Comparison of ENCODE assay signal across 9 cellular contexts in genomic region chr1:97920832-97921571, GRCh38. TPM values are rescaled to one million over a fixed set of nuclear protein-coding genes. Genes with fewer than 3 reads are reported as not detected.
DNase-seq lines count a peak whose midpoint lies in the region; ATAC-seq, FAIRE-seq and TF ChIP-seq lines count a peak whose summit lies in the region.
"Had no signal": no experiment of that assay in that cellular context is flagged by ENCODE, and none has a peak within 500 bp of the region (broad histone marks: within the 10 kb centered on the region; RNA-seq: fewer than 3 reads in every experiment).

Gene DPYD, minus strand, starts transcription at chr1:97921034. Its CDS starts 112 bp downstream, at chr1:97920922.

- H3K9ac ChIP-seq in HepG2 (ENCODE audit: insufficient read depth, low read depth, low read length): peak within 1 kb of the TSS; percentile 61

- POLR2A ChIA-PET in activated CD4-positive, alpha-beta T cell treated with anti-CD3 and anti-CD28 coated beads, Interleukin-2, amount 10 ng/mL, durations not matched to agents 7 days and 5 days (lab: Charles Lee): interaction anchor here (0.7 kb wide), 2 partner anchors 21 to 512 kb away, joined by 3 read pairs; no protein-coding TSS in a partner anchor
- POLR2A ChIA-PET in HepG2 (lab: Yijun Ruan, JAX): interaction anchor here (0.8 to 2.0 kb wide), 2 partner anchors 9 to 14 kb away, joined by 3 to 14 read pairs; no protein-coding TSS in a partner anchor

- H4K20me1 ChIP-seq in HepG2 (ENCODE audit: insufficient read depth, low read length): no peaks in the 10 kb centered on the region

- H3K4me3 Mint-ChIP-seq in activated CD4-positive, alpha-beta T cell treated with anti-CD3 and anti-CD28 coated beads, Interleukin-2, amount 10 ng/mL, durations not matched to agents 7 days and 5 days: peak within 1 kb of the TSS; percentile 94
- peak within 1 kb of the TSS; percentile 95 for H3K4me3 Mint-ChIP-seq in dendritic cell treated with granulocyte-macrophage colony-stimulating factor and Interleukin-4, amounts not matched to agents 40 ng/mL and 50 ng/mL, for 4 days

- H2AFZ ChIP-seq in HepG2 (ENCODE audit: low read length): peak within 1 kb of the TSS; percentile 95

- in situ Hi-C loops in HepG2 (cut with HindIII; ENCODE audit: extremely low pct_ligation_motif_present, low pct_unique_long_range_greater_than_20kb): no loop called here

- no peaks in the 10 kb centered on the region for H3K27me3 Mint-ChIP-seq in activated CD4-positive, alpha-beta T cell treated with anti-CD3 and anti-CD28 coated beads, Interleukin-2, amount 10 ng/mL, durations not matched to agents 7 days and 5 days
- no peaks in the 10 kb centered on the region for H3K27me3 Mint-ChIP-seq in dendritic cell treated with granulocyte-macrophage colony-stimulating factor and Interleukin-4, amounts not matched to agents 40 ng/mL and 50 ng/mL, for 4 days

- H3K9me3 Mint-ChIP-seq in activated CD4-positive, alpha-beta T cell treated with anti-CD3 and anti-CD28 coated beads, Interleukin-2, amount 10 ng/mL, durations not matched to agents 7 days and 5 days: peaks cover 3% of the 10 kb centered on the region
- no peaks in the 10 kb centered on the region for H3K9me3 Mint-ChIP-seq in dendritic cell treated with granulocyte-macrophage colony-stimulating factor and Interleukin-4, amounts not matched to agents 40 ng/mL and 50 ng/mL, for 4 days

- no peak for TF ChIP-seq CTCF in BE2C (IDR thresholded peaks at IDR 0.05; ENCODE audit: low read depth, low read length)
- no peak for TF ChIP-seq CTCF in HepG2 (CRISPR knock-in tag; IDR thresholded peaks at IDR 0.05)

- peaks cover 58% of the 10 kb centered on the region for H3K4me1 Mint-ChIP-seq in activated CD4-positive, alpha-beta T cell treated with anti-CD3 and anti-CD28 coated beads, Interleukin-2, amount 10 ng/mL, durations not matched to agents 7 days and 5 days
- peaks cover 31% of the 10 kb centered on the region for H3K4me1 Mint-ChIP-seq in dendritic cell treated with granulocyte-macrophage colony-stimulating factor and Interleukin-4, amounts not matched to agents 40 ng/mL and 50 ng/mL, for 4 days (ENCODE audit: low read depth)

- no peak for TF ChIP-seq RAD21 in HepG2 (CRISPR knock-in tag; IDR thresholded peaks at IDR 0.05)

- intact Hi-C loops in dendritic cell treated with granulocyte-macrophage colony-stimulating factor and Interleukin-4, amounts not matched to agents 40 ng/mL and 50 ng/mL, for 4 days (cut with micrococcal nuclease): loop anchor here (2.0 to 5.0 kb wide), 3 partner anchors 14 to 131 kb away; no protein-coding TSS in a partner anchor
- intact Hi-C loops in HepG2 (cut with micrococcal nuclease; ENCODE audit: unreplicated experiment): no loop called here

- H3K4me3 ChIP-seq in BE2C (ENCODE audit: low read depth, low read length): peak within 1 kb of the TSS; percentile 73
- peak within 1 kb of the TSS; percentile 70 to 81 (median 76) for H3K4me3 ChIP-seq in HepG2 (replicated peaks in 1 of 3; ENCODE audit: insufficient read depth in 1 of 3, low read depth in 2 of 3, low read length in 3 of 3)

- H3K79me2 ChIP-seq in HepG2 (ENCODE audit: insufficient read depth, low read length): no peaks in the 10 kb centered on the region

- H3K36me3 Mint-ChIP-seq in activated CD4-positive, alpha-beta T cell treated with anti-CD3 and anti-CD28 coated beads, Interleukin-2, amount 10 ng/mL, durations not matched to agents 7 days and 5 days (ENCODE audit: low read depth): peaks cover 26% of the 10 kb centered on the region
- peaks cover 23% of the 10 kb centered on the region for H3K36me3 Mint-ChIP-seq in dendritic cell treated with granulocyte-macrophage colony-stimulating factor and Interleukin-4, amounts not matched to agents 40 ng/mL and 50 ng/mL, for 4 days (ENCODE audit: low read depth)

- H3K27ac Mint-ChIP-seq in activated CD4-positive, alpha-beta T cell treated with anti-CD3 and anti-CD28 coated beads, Interleukin-2, amount 10 ng/mL, durations not matched to agents 7 days and 5 days: peak within 1 kb of the TSS; percentile 96
- peak within 1 kb of the TSS; percentile 97 for H3K27ac Mint-ChIP-seq in dendritic cell treated with granulocyte-macrophage colony-stimulating factor and Interleukin-4, amounts not matched to agents 40 ng/mL and 50 ng/mL, for 4 days

- H3K36me3 ChIP-seq in BE2C (no peaks in the 10 kb centered on the region), HepG2 (replicated peaks in 1 of 2; ENCODE audit: control insufficient read depth in 1 of 2, insufficient read depth in 2 of 2, low read length in 2 of 2) (no peaks in the 10 kb centered on the region)

- H3K4me2 ChIP-seq in HepG2 (ENCODE audit: low read depth, low read length): peak within 1 kb of the TSS; percentile 81

- ATAC-seq in GM19324 (IDR thresholded peaks at IDR 0.05; ENCODE audit: low FRiP score, unreplicated experiment) (peak; percentile 97), HG03460 (IDR thresholded peaks at IDR 0.05; ENCODE audit: unreplicated experiment) (peak; percentile 85), HepG2 (peak; percentile 98)

- no peaks in the 10 kb centered on the region for H3K27me3 ChIP-seq in BE2C
- no peaks in the 10 kb centered on the region; a peak in 2 of 5 replicates for H3K27me3 ChIP-seq in HepG2 (ENCODE audit: control insufficient read depth in 1 of 2, insufficient read depth in 2 of 2, low read length in 2 of 2)

- H3K27ac ChIP-seq in HepG2 (ENCODE audit: extremely low read length, insufficient read depth, low read length): peak within 1 kb of the TSS; percentile 71

- H3K4me1 ChIP-seq in BE2C: peaks cover 9% of the 10 kb centered on the region
- H3K4me1 ChIP-seq in HepG2 (ENCODE audit: insufficient read depth, low read length): peaks cover 40% of the 10 kb centered on the region

- DNase-seq in BE2C (peak; percentile 95), NCI-H524 treated with DMSO at 0.1 percent for 48 hours (lab: John Stamatoyannopoulos, UW) (peak; percentile 80), HepG2 (ENCODE audit: low spot score) (peak; percentile 60)
- DNase-seq in activated CD4-positive, alpha-beta T cell treated with anti-CD3 and anti-CD28 coated beads, Interleukin-2, amount 10 ng/mL, durations not matched to agents 7 days and 5 days: peak; percentile 89
- peak; percentile 83 for DNase-seq in stimulated activated CD4-positive, alpha-beta T cell treated with anti-CD3 and anti-CD28 coated beads, Interleukin-4, amount 100 ng/mL, for 1 hour

- TF ChIP-seq POLR2A in HepG2 (IDR thresholded peaks at IDR 0.05; ENCODE audit: insufficient read depth in 1 of 2, low read depth in 2 of 2, low read length in 2 of 2): peak; percentile 52 to 66; a peak in 3 of 4 replicates

- no peak for TF ChIP-seq EP300 in HepG2 (IDR thresholded peaks at IDR 0.05; ENCODE audit: low read depth in 2 of 2, low read length in 2 of 2)
- TF ChIP-seq EP300 in HepG2 (CRISPR knock-in tag; IDR thresholded peaks at IDR 0.05; ENCODE audit: borderline replicate concordance): no peak

- no peak for FAIRE-seq in HepG2 (lab: Jason Lieb, UNC)
- FAIRE-seq: colon had no signal

- WGBS in HepG2 (ENCODE audit: low lambda C conversion rate): 0% methylated on average over 11 of the region's 50 CpGs

- no TSS peak for BruUV-seq in HepG2 (replicated peaks; lab: Mats Ljungman, UMichigan)

- CTCF ChIA-PET in activated CD4-positive, alpha-beta T cell treated with anti-CD3 and anti-CD28 coated beads, Interleukin-2, amount 10 ng/mL, durations not matched to agents 7 days and 5 days (lab: Charles Lee): interaction anchor here (0.7 to 1.4 kb wide), 3 partner anchors 9 to 14 kb away, joined by 3 to 5 read pairs (median 3); no protein-coding TSS in a partner anchor
- CTCF ChIA-PET in HepG2 (lab: Yijun Ruan, JAX; ENCODE audit: low intra/inter-chr PET ratio, low total read pairs): no interaction called here

- H3K9me3 ChIP-seq in BE2C (no peaks in the 10 kb centered on the region), HepG2 (ENCODE audit: low read length) (no peaks in the 10 kb centered on the region)

RNA-seq across cellular contexts. Expression of gene DPYD, which starts in this region (rescaled TPM):
- 9.9 TPM for polyA plus RNA-seq in BE2C (2012; ENCODE audit: insufficient read depth, insufficient read length, low read depth)
- total RNA-seq in activated CD4-positive, alpha-beta T cell treated with anti-CD3 and anti-CD28 coated beads, Interleukin-2, amount 10 ng/mL, durations not matched to agents 7 days and 5 days: 10 to 100 TPM; 62.9 to 63.5 TPM
- total RNA-seq in HepG2 (2016; rRNA removed; fragmentation: Illumina TruSeq; extraction: Trizol): 3.4 and 3.8 TPM in 2 replicates
- 0.30 and 0.79 TPM in 2 replicates for total RNA-seq in HepG2 (2016; cell fraction: cytosol; rRNA removed; fragmentation: Illumina TruSeq; extraction: Trizol; ENCODE audit: low read depth)
- 3.4 and 3.7 TPM in 2 replicates for total RNA-seq in HepG2 (2016; cell fraction: insoluble cytoplasmic fraction; rRNA removed; fragmentation: Illumina TruSeq; extraction: Trizol)
- 0.65 and 0.93 TPM in 2 replicates for total RNA-seq in HepG2 (2016; cell fraction: membrane; rRNA removed; fragmentation: Illumina TruSeq; extraction: Trizol)
- 6.6 and 8.7 TPM in 2 replicates for total RNA-seq in HepG2 (2016; cell fraction: nucleus; rRNA removed; fragmentation: Illumina TruSeq; extraction: Trizol)
- 1.3 and 1.9 TPM in 2 replicates for polyA plus RNA-seq in HepG2 (2011; rRNA removed)
- 0.71 and 1.7 TPM in 2 replicates for polyA plus RNA-seq in HepG2 (2011; cell fraction: cytosol; rRNA removed)
- polyA plus RNA-seq in HepG2 (2011; cell fraction: nucleus; rRNA removed): 0.85 and 1.5 TPM in 2 replicates
- 3.0 and 4.7 TPM in 2 replicates for polyA plus RNA-seq in HepG2 (2012)
- polyA plus RNA-seq in HepG2 (2016; cell fraction: cytosol; fragmentation: Illumina TruSeq; extraction: Trizol; ENCODE audit: low read depth): 0.05 TPM in 2 replicates
- 2.0 and 2.5 TPM in 2 replicates for polyA plus RNA-seq in HepG2 (2016; cell fraction: insoluble cytoplasmic fraction; fragmentation: Illumina TruSeq; extraction: Trizol; ENCODE audit: low read depth)
- 0.40 and 0.43 TPM in 2 replicates for polyA plus RNA-seq in HepG2 (2016; cell fraction: membrane; fragmentation: Illumina TruSeq; extraction: Trizol; ENCODE audit: low read depth)
- polyA plus RNA-seq in HepG2 (2016; cell fraction: nucleus; fragmentation: Illumina TruSeq; extraction: Trizol; ENCODE audit: insufficient read depth, low read depth): 1.2 and 1.4 TPM in 2 replicates
- 5.7 and 22.6 TPM in 2 replicates for polyA minus RNA-seq in HepG2 (2011; rRNA and poly(A)+ RNA removed; ENCODE audit: low replicate concordance)
- polyA minus RNA-seq in HepG2 (2011; cell fraction: cytosol; rRNA and poly(A)+ RNA removed): 1.6 and 3.3 TPM in 2 replicates
- 24.5 and 31.8 TPM in 2 replicates for polyA minus RNA-seq in HepG2 (2011; cell fraction: nucleus; rRNA and poly(A)+ RNA removed)

Comparison
In these comparisons a context has a peak if more than half of its experiments do, and no peak if none do; other contexts are left out.
1. Peak in every context shown above with its lines: DNase-seq, ATAC-seq, H3K4me3 ChIP-seq and H3K27ac ChIP-seq.
2. RNA of gene DPYD (total RNA-seq): 62.9 to 63.5 TPM in activated CD4-positive, alpha-beta T cell treated with anti-CD3 and anti-CD28 coated beads, Interleukin-2, amount 10 ng/mL, durations not matched to agents 7 days and 5 days; 0.30 to 8.7 TPM in HepG2; every median in the first group is over 4 times any median in the second.